ENCODE assay signal across 1 cellular context in the genomic region with DNA sequence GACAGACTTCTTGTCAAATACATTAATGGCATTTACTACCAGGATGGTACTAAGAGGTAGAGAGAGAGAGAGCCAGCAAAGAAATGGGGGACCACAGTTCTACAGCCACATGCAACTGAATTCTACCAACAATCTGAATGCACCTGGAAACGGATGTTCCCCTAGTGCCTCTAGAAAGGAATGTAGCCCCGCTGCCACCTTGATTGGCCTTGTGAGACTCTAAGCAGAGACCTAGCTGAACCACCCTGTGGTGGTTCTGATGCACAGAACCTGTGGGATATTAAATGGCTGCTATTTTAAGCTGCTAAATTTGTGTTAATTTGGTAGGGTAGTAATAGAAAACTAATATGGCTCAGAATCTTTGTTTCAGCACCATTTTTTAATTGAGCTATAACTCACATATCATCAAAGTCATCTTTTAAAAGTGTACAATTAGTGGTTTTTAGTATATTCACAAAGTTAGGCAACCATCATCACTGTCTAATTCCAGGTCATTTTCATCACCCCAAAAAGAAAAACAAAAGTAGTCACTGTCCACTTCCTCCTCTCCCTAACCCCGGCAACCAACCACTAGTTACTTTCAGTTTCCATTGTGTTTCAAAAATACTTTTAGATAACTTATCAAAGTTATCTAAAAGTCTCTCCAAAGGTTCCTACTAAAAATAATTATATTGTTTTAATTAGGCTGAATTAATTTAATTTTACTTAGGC.
TF ChIP-seq lines count a peak whose summit lies in the region.

No MANE protein-coding gene starts in this region.

TF ChIP-seq in IMR-90, 13 proteins besides CTCF, POLR2A, EP300 and RAD21 (continued from another document):
- TF ChIP-seq, protein P1, sequence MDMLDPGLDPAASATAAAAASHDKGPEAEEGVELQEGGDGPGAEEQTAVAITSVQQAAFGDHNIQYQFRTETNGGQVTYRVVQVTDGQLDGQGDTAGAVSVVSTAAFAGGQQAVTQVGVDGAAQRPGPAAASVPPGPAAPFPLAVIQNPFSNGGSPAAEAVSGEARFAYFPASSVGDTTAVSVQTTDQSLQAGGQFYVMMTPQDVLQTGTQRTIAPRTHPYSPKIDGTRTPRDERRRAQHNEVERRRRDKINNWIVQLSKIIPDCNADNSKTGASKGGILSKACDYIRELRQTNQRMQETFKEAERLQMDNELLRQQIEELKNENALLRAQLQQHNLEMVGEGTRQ (IDR thresholded peaks at IDR 0.05; ENCODE audit: low read depth, low read length): no peak
- TF ChIP-seq RFX5 (IDR thresholded peaks at IDR 0.05; ENCODE audit: low read depth, low read length): no peak
- TF ChIP-seq MAFK (IDR thresholded peaks at IDR 0.05; ENCODE audit: low read depth, low read length): no peak
- no peak for TF ChIP-seq MAZ (IDR thresholded peaks at IDR 0.05; ENCODE audit: borderline replicate concordance, low read depth, low read length)
- TF ChIP-seq CEBPB (IDR thresholded peaks at IDR 0.05; ENCODE audit: low read depth, low read length): no peak
- TF ChIP-seq BHLHE40 (IDR thresholded peaks at IDR 0.05; ENCODE audit: low read depth, low read length): no peak
- no peak for TF ChIP-seq SMC3 (IDR thresholded peaks at IDR 0.05; ENCODE audit: low read depth, low read length)
- no peak for TF ChIP-seq RCOR1 (IDR thresholded peaks at IDR 0.05; ENCODE audit: insufficient replicate concordance, low read length)
- TF ChIP-seq FOS (IDR thresholded peaks at IDR 0.05; ENCODE audit: low read depth, low read length): no peak
- TF ChIP-seq, protein P2, sequence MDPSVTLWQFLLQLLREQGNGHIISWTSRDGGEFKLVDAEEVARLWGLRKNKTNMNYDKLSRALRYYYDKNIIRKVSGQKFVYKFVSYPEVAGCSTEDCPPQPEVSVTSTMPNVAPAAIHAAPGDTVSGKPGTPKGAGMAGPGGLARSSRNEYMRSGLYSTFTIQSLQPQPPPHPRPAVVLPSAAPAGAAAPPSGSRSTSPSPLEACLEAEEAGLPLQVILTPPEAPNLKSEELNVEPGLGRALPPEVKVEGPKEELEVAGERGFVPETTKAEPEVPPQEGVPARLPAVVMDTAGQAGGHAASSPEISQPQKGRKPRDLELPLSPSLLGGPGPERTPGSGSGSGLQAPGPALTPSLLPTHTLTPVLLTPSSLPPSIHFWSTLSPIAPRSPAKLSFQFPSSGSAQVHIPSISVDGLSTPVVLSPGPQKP (IDR thresholded peaks at IDR 0.05; ENCODE audit: borderline replicate concordance, low read depth, low read length): no peak
- no peak for TF ChIP-seq NFE2L2 (IDR thresholded peaks at IDR 0.05; ENCODE audit: low read depth, low read length)
